In genomic region chr7:92910976-92911375, GRCh38 we compare ENCODE assay signal across 6 cellular contexts.
"Had no signal": no experiment of that assay in that cellular context is flagged by ENCODE, and none has a peak within 500 bp of the region (broad histone marks: within the 10 kb centered on the region; RNA-seq: fewer than 3 reads in every experiment).

No MANE protein-coding gene starts in this region.

- H3K4me3 ChIP-seq: K562 had no signal

- DNase-seq: IMR-90, KBM-7, KG1 had no signal

- ATAC-seq: HepG2, K562 had no signal

- H3K27ac ChIP-seq: HL-60 had no signal
